25 cellular contexts compared by ENCODE assay signal in genomic region chr11:74933765-74934164, GRCh38. TPM values are rescaled to one million over a fixed set of nuclear protein-coding genes. Genes with fewer than 3 reads are reported as not detected.
DNase-seq lines count a peak whose midpoint lies in the region; ATAC-seq, FAIRE-seq and TF ChIP-seq lines count a peak whose summit lies in the region.
"Had no signal": no experiment of that assay in that cellular context is flagged by ENCODE, and none has a peak within 500 bp of the region (broad histone marks: within the 10 kb centered on the region; RNA-seq: fewer than 3 reads in every experiment).

No MANE protein-coding gene starts in this region.

- peak overlapping the region; percentile 42 for H2BK5ac ChIP-seq in IMR-90 (ENCODE audit: low read depth, low read length, poor library complexity, severe bottlenecking)

- peaks cover 50% of the 10 kb centered on the region for H3K36me3 Mint-ChIP-seq in activated T-cell treated with anti-CD3 and anti-CD28 coated beads, Interleukin-2, amount 50 U/mL, for 24 hours (ENCODE audit: low read depth)
- H3K36me3 Mint-ChIP-seq in activated T-cell treated with anti-CD3 and anti-CD28 coated beads, Interleukin-2, amount 50 U/mL, for 72 hours (ENCODE audit: insufficient read depth in 2 of 2) = peaks cover 0 to 3% of the 10 kb centered on the region in 2 donors
- H3K36me3 Mint-ChIP-seq in HFFc6 (ENCODE audit: low read depth) = peaks cover 37% of the 10 kb centered on the region
- peaks cover 7% of the 10 kb centered on the region for H3K36me3 Mint-ChIP-seq in progenitor cell of endocrine pancreas (ENCODE audit: insufficient read depth)

- no peak for ATAC-seq in activated T-cell treated with anti-CD3 and anti-CD28 coated beads, Interleukin-2, amount 50 U/mL, for 72 hours (replicated peaks in 1 of 2)
- ATAC-seq in IMR-90 (ENCODE audit: low read depth) (no peak), K562 (no peak), GM18498 (IDR thresholded peaks at IDR 0.05; ENCODE audit: unreplicated experiment) (no peak), GM18861 (IDR thresholded peaks at IDR 0.05; ENCODE audit: unreplicated experiment) (no peak)
- ATAC-seq: GM23338 had no signal

- H3K27me3 ChIP-seq in IMR-90 (ENCODE audit: control insufficient read depth, insufficient read depth, low read length) (no peaks in the 10 kb centered on the region), K562 (ENCODE audit: control insufficient read depth in 2 of 2, insufficient read depth in 2 of 2, low read length in 2 of 2) (no peaks in the 10 kb centered on the region)
- H3K27me3 ChIP-seq: BE2C had no signal

- H3K4me1 ChIP-seq in IMR-90 (ENCODE audit: control insufficient read depth, insufficient read depth, low read length) = peaks cover 11% of the 10 kb centered on the region
- H3K4me1 ChIP-seq in K562 (replicated peaks in 1 of 2; ENCODE audit: control insufficient read depth in 2 of 2, insufficient read depth in 2 of 2, low read length in 2 of 2) = peaks cover 0 to 13% of the 10 kb centered on the region in 2 experiments; a peak in 2 of 5 replicates

- H4K91ac ChIP-seq in IMR-90 (ENCODE audit: insufficient read depth, low read depth, low read length) = no peak overlapping the region

- no peak for FAIRE-seq in K562 (lab: Jason Lieb, UNC)
- FAIRE-seq: A204.1, GM12891, GM18507, H54 had no signal

- H3K36me3 ChIP-seq in IMR-90 (ENCODE audit: control insufficient read depth, insufficient read depth, low read length) (peaks cover 11% of the 10 kb centered on the region), K562 (ENCODE audit: control insufficient read depth, insufficient read depth, low read length) (peaks cover 83% of the 10 kb centered on the region)

- H3K27ac ChIP-seq in IMR-90 (ENCODE audit: insufficient read depth, low read length) = no peak overlapping the region
- no peak overlapping the region for H3K27ac ChIP-seq in K562 (ENCODE audit: extremely low read depth, low read depth, low read length)
- H3K27ac ChIP-seq: HL-60 had no signal

- H3K79me2 ChIP-seq in K562 (ENCODE audit: control insufficient read depth, insufficient read depth, low read length) = no peaks in the 10 kb centered on the region

- H3K4me1 Mint-ChIP-seq in activated T-cell treated with anti-CD3 and anti-CD28 coated beads, Interleukin-2, amount 50 U/mL, for 24 hours (ENCODE audit: low read depth) = peaks cover 18% of the 10 kb centered on the region
- H3K4me1 Mint-ChIP-seq in activated T-cell treated with anti-CD3 and anti-CD28 coated beads, Interleukin-2, amount 50 U/mL, for 72 hours (ENCODE audit: low read depth) = peaks cover 18% of the 10 kb centered on the region
- H3K4me1 Mint-ChIP-seq in HFFc6 (ENCODE audit: low read depth) (peaks cover 36% of the 10 kb centered on the region), progenitor cell of endocrine pancreas (ENCODE audit: low read depth) (no peaks in the 10 kb centered on the region)
- H3K4me1 Mint-ChIP-seq: CD4-positive, CD25-positive, alpha-beta regulatory T cell; GM23338 had no signal

- H3K4me2 ChIP-seq in IMR-90 (ENCODE audit: low read depth, low read length) = no peak overlapping the region
- H3K4me2 ChIP-seq in K562 (ENCODE audit: insufficient read depth, low read length) = no peak overlapping the region
- H3K4me2 ChIP-seq: GM23338 had no signal

- TF ChIP-seq EP300 in K562 (IDR thresholded peaks at IDR 0.05; ENCODE audit: low read length) = no peak

- H3K27ac Mint-ChIP-seq in activated T-cell treated with anti-CD3 and anti-CD28 coated beads, Interleukin-2, amount 50 U/mL, for 24 hours = peak overlapping the region; percentile 85
- no peak overlapping the region for H3K27ac Mint-ChIP-seq in activated T-cell treated with anti-CD3 and anti-CD28 coated beads, Interleukin-2, amount 50 U/mL, for 72 hours
- H3K27ac Mint-ChIP-seq in HFFc6 = peak overlapping the region; percentile 50; the same call in 1 of the 2 replicates
- no peak overlapping the region for H3K27ac Mint-ChIP-seq in progenitor cell of endocrine pancreas
- H3K27ac Mint-ChIP-seq: CD4-positive, CD25-positive, alpha-beta regulatory T cell; CD8-positive, alpha-beta memory T cell; GM23338 had no signal

- no peak overlapping the region for H2AK9ac ChIP-seq in IMR-90 (replicated peaks; ENCODE audit: low read depth, low read length, poor library complexity)

- BruUV-seq in IMR-90 (replicated peaks; lab: Mats Ljungman, UMichigan) (no TSS peak), K562 (replicated peaks; lab: Mats Ljungman, UMichigan) (no TSS peak)

- H4K20me1 ChIP-seq in IMR-90 (ENCODE audit: insufficient read depth, low read length) (no peaks in the 10 kb centered on the region), K562 (replicated peaks; ENCODE audit: control insufficient read depth, insufficient read depth, low read length) (0 out of 2 replicates have a peak, but pooled peaks cover 5% of the 10 kb centered on the region)

- TF ChIP-seq CTCF in HFFc6 (IDR thresholded peaks at IDR 0.05) (no peak), IMR-90 (conservative IDR thresholded peaks at IDR 0.05; ENCODE audit: low read depth, low read length) (no peak), K562 (IDR thresholded peaks at IDR 0.05 in 2 of 3, conservative IDR thresholded peaks at IDR 0.05 in 1 of 3; ENCODE audit: insufficient read depth in 2 of 3, low read depth in 1 of 3, low read length in 3 of 3) (no peak), progenitor cell of endocrine pancreas (IDR thresholded peaks at IDR 0.05; ENCODE audit: unreplicated experiment) (no peak)

- TF ChIP-seq POLR2A in IMR-90 (IDR thresholded peaks at IDR 0.05; ENCODE audit: low read depth, low read length) = no peak
- TF ChIP-seq POLR2A in K562 (conservative IDR thresholded peaks at IDR 0.05) = no peak

- no peak for DNase-seq in activated T-cell treated with anti-CD3 and anti-CD28 coated beads, Interleukin-2, amount 50 U/mL, for 24 hours
- no peak for DNase-seq in activated T-cell treated with anti-CD3 and anti-CD28 coated beads, Interleukin-2, amount 50 U/mL, for 72 hours
- DNase-seq in HFFc6 (no peak), IMR-90 (no peak), K562 (ENCODE audit: extremely low read depth in 1 of 4, low spot score in 3 of 4) (no peak), progenitor cell of endocrine pancreas (ENCODE audit: low spot score, unreplicated experiment) (no peak)
- DNase-seq: ACHN; BE2C; C1 segment of cervical spinal cord; CD4-positive, CD25-positive, alpha-beta regulatory T cell; CD8-positive, alpha-beta memory T cell; COR-L47; DMS 273 treated with DMSO at 0.1 percent for 48 hours; DMS53; DND-41; EL; HCEC 1CT had no signal

- no peak overlapping the region for H3K4me3 ChIP-seq in IMR-90 (ENCODE audit: insufficient read depth, low read depth, low read length)
- no peak overlapping the region for H3K4me3 ChIP-seq in K562
- H3K4me3 ChIP-seq: GM23338 had no signal

- H3K9me3 ChIP-seq in IMR-90 (ENCODE audit: control insufficient read depth, insufficient read depth, low read length) (no peaks in the 10 kb centered on the region), K562 (replicated peaks; ENCODE audit: control insufficient read depth, insufficient read depth, low read depth, low read length) (no peaks in the 10 kb centered on the region)
- H3K9me3 ChIP-seq: BE2C had no signal

- H3K27me3 Mint-ChIP-seq in activated T-cell treated with anti-CD3 and anti-CD28 coated beads, Interleukin-2, amount 50 U/mL, for 24 hours = no peaks in the 10 kb centered on the region
- H3K27me3 Mint-ChIP-seq in activated T-cell treated with anti-CD3 and anti-CD28 coated beads, Interleukin-2, amount 50 U/mL, for 72 hours (ENCODE audit: low read depth) = no peaks in the 10 kb centered on the region
- H3K27me3 Mint-ChIP-seq in HFFc6 (ENCODE audit: insufficient read depth) (no peaks in the 10 kb centered on the region; the same call in 1 of the 2 replicates), progenitor cell of endocrine pancreas (no peaks in the 10 kb centered on the region)
- H3K27me3 Mint-ChIP-seq: CD4-positive, CD25-positive, alpha-beta regulatory T cell; CD8-positive, alpha-beta memory T cell had no signal

- peak overlapping the region in 1 of 2 experiments; percentile 37; a peak in 1 of 4 replicates for H4K8ac ChIP-seq in IMR-90 (ENCODE audit: low read depth in 2 of 2, low read length in 2 of 2)

- peak overlapping the region; percentile 71; the same call in 1 of the 2 replicates for H2AK5ac ChIP-seq in IMR-90 (ENCODE audit: low read depth, low read length)

- H3K9ac ChIP-seq in IMR-90 (ENCODE audit: low read depth, low read length) = no peak overlapping the region
- no peak overlapping the region for H3K9ac ChIP-seq in K562 (ENCODE audit: insufficient read depth in 1 of 2, low read depth in 2 of 2, low read length in 2 of 2)

- no peak overlapping the region for H3K14ac ChIP-seq in IMR-90 (replicated peaks; ENCODE audit: low read depth, low read length)

- peak overlapping the region; percentile 17; the same call in 1 of the 2 replicates for H2BK20ac ChIP-seq in IMR-90 (ENCODE audit: low read depth, low read length)

- peak overlapping the region; percentile 52; the same call in 1 of the 2 replicates for H2BK120ac ChIP-seq in IMR-90 (ENCODE audit: low read depth, low read length)

- no peak overlapping the region for H3K18ac ChIP-seq in IMR-90 (ENCODE audit: low read depth, low read length)

- H3K9me3 Mint-ChIP-seq in activated T-cell treated with anti-CD3 and anti-CD28 coated beads, Interleukin-2, amount 50 U/mL, for 24 hours = no peaks in the 10 kb centered on the region
- H3K9me3 Mint-ChIP-seq in activated T-cell treated with anti-CD3 and anti-CD28 coated beads, Interleukin-2, amount 50 U/mL, for 72 hours = no peaks in the 10 kb centered on the region
- H3K9me3 Mint-ChIP-seq in HFFc6 (no peaks in the 10 kb centered on the region), progenitor cell of endocrine pancreas (ENCODE audit: low read depth) (no peaks in the 10 kb centered on the region)
- H3K9me3 Mint-ChIP-seq: CD4-positive, CD25-positive, alpha-beta regulatory T cell; CD8-positive, alpha-beta memory T cell; GM23338 had no signal

- in situ Hi-C loops in IMR-90 (cut with MboI; ENCODE audit: low sequenced_read_pairs) (no loop called here), K562 (cut with MboI) (no loop called here)

- H3K4ac ChIP-seq in IMR-90 (ENCODE audit: low read depth, low read length) = peak overlapping the region; percentile 56

- H3K56ac ChIP-seq in IMR-90 (ENCODE audit: extremely low read depth, insufficient read depth, low read length) = no peak overlapping the region

- TF ChIP-seq RAD21 in IMR-90 (IDR thresholded peaks at IDR 0.05; ENCODE audit: low read length) (no peak), K562 (CRISPR knock-in tag; conservative IDR thresholded peaks at IDR 0.05 in 1 of 2, IDR thresholded peaks at IDR 0.05 in 1 of 2) (no peak)

- intact Hi-C loops in IMR-90 (cut with micrococcal nuclease) (no loop called here), K562 (cut with micrococcal nuclease) (no loop called here)

- H3K79me1 ChIP-seq in IMR-90 (ENCODE audit: low read depth in 1 of 2, low read length in 2 of 2) = peaks cover 0 to 19% of the 10 kb centered on the region in 2 experiments; a peak in 1 of 4 replicates

- dilution Hi-C loops in IMR-90 (cut with HindIII; ENCODE audit: low sequenced_read_pairs, unreplicated experiment) = no loop called here

- POLR2A ChIA-PET in IMR-90 (lab: Charles Lee; ENCODE audit: unreplicated experiment) (no interaction called here), K562 (lab: Yijun Ruan, JAX) (interaction anchor here (0.6 to 0.7 kb wide), 2 partner anchors 8 to 15 kb away, joined by 3 to 4 read pairs; partner anchors contain the start of genes SPCS2 and XRRA1)

- no peak overlapping the region for H2BK15ac ChIP-seq in IMR-90 (ENCODE audit: low read depth, low read length)

- WGBS in IMR-90 (ENCODE audit: extremely low coverage in 2 of 2, insufficient read length in 1 of 2), 2 experiments = 100% methylated on average over 2 of the region's 2 CpGs; no CpG with 5 or more reads in 1 of the 2 experiments
- WGBS in K562 (ENCODE audit: insufficient coverage, low coverage, missing lambda C conversion rate) = 100% methylated on average over 2 of the region's 2 CpGs

- no peak overlapping the region for H4K5ac ChIP-seq in IMR-90 (ENCODE audit: low read depth, low read length)

- CTCF ChIA-PET in IMR-90 (lab: Yijun Ruan, JAX) (no interaction called here), K562 (lab: Yijun Ruan, JAX; ENCODE audit: low intra/inter-chr PET ratio) (no interaction called here)

- H2AFZ ChIP-seq in IMR-90 (replicated peaks; ENCODE audit: low read length, poor library complexity) (no peak overlapping the region), K562 (ENCODE audit: low read depth, low read length) (no peak overlapping the region)
- H2AFZ ChIP-seq: GM23338 had no signal

- H3K9me1 ChIP-seq in IMR-90 (ENCODE audit: insufficient read depth, low read length) = peaks cover 4% of the 10 kb centered on the region; the same call in 1 of the 2 replicates
- H3K9me1 ChIP-seq in K562 (ENCODE audit: control insufficient read depth, insufficient read depth, low read length) = no peaks in the 10 kb centered on the region

- no peak overlapping the region for H3K4me3 Mint-ChIP-seq in activated T-cell treated with anti-CD3 and anti-CD28 coated beads, Interleukin-2, amount 50 U/mL, for 24 hours
- H3K4me3 Mint-ChIP-seq in activated T-cell treated with anti-CD3 and anti-CD28 coated beads, Interleukin-2, amount 50 U/mL, for 72 hours = no peak overlapping the region
- no peak overlapping the region for H3K4me3 Mint-ChIP-seq in HFFc6
- no peak overlapping the region for H3K4me3 Mint-ChIP-seq in progenitor cell of endocrine pancreas (ENCODE audit: low read depth)
- H3K4me3 Mint-ChIP-seq: CD4-positive, CD25-positive, alpha-beta regulatory T cell; CD8-positive, alpha-beta memory T cell; GM23338 had no signal

- no peak overlapping the region for H3K23ac ChIP-seq in IMR-90 (ENCODE audit: low read depth, low read length)

RNA-seq across cellular contexts. Expression of gene XRRA1, which starts 15.1 kb away (rescaled TPM):
- 10 to 100 TPM; 15.4 to 22.6 TPM for total RNA-seq in activated T-cell treated with anti-CD3 and anti-CD28 coated beads, Interleukin-2, amount 50 U/mL, for 72 hours
- total RNA-seq in HFFc6 (2021; fragmentation: NEBNext Ultra II Directional; extraction: Animal tissue kit (Norgen Biotek cat#: 25700)) = 1 to 10 TPM; 5.4 to 7.0 (median 6.0) TPM
- total RNA-seq in IMR-90 (2012; rRNA removed) = 5.0 and 6.3 TPM in 2 replicates
- polyA plus RNA-seq in IMR-90 (2012; rRNA removed) = 4.5 and 5.4 TPM in 2 replicates
- polyA plus RNA-seq in IMR-90 (2012; cell fraction: cytosol; rRNA removed) = 2.7 and 4.3 TPM in 2 replicates
- 6.2 and 10.3 TPM in 2 replicates for polyA plus RNA-seq in IMR-90 (2012; cell fraction: nucleus; rRNA removed; ENCODE audit: low replicate concordance)
- 113 and 146 TPM in 2 replicates for total RNA-seq in K562 (2011; cell fraction: chromatin; rRNA removed; ENCODE audit: low replicate concordance)
- 45.7 and 54.9 TPM in 2 replicates for total RNA-seq in K562 (2011; cell fraction: nucleolus; rRNA removed)
- 74.1 and 109 TPM in 2 replicates for total RNA-seq in K562 (2011; cell fraction: nucleoplasm; rRNA removed)
- 18.3 and 20.1 TPM in 2 replicates for total RNA-seq in K562 (2014; rRNA removed)
- 12.8 and 15.9 TPM in 2 replicates for total RNA-seq in K562 (2014; rRNA removed; fragmentation: Illumina TruSeq; extraction: Trizol)
- 16.0 and 18.0 TPM in 2 replicates for total RNA-seq in K562 (2015; rRNA removed; fragmentation: Illumina TruSeq; extraction: Trizol)
- total RNA-seq in K562 (2021) = 20.6 and 22.5 TPM in 2 replicates
- 16.0 and 21.2 TPM in 2 replicates for polyA plus RNA-seq in K562 (2011; rRNA removed)
- polyA plus RNA-seq in K562 (2011; cell fraction: cytosol; rRNA removed) = 12.9 and 14.1 TPM in 2 replicates
- polyA plus RNA-seq in K562 (2011; cell fraction: nucleus; rRNA removed) = 24.3 and 38.6 TPM in 2 replicates
- polyA plus RNA-seq in K562 (2012) = 15.9 and 18.1 TPM in 2 replicates
- 17.1 and 18.0 TPM in 2 replicates for polyA plus RNA-seq in K562 (2014; fragmentation: Illumina TruSeq; extraction: Trizol)
- 1 to 10 TPM; 5.0 to 8.9 TPM for polyA plus RNA-seq in K562 (2014; fragmentation: Nextera tagmentation; extraction: Ambion mirVana)
- polyA plus RNA-seq in K562 (2014; rRNA removed) = 10.3 and 11.6 TPM in 2 replicates
- 30.6 and 35.3 TPM in 2 replicates for polyA minus RNA-seq in K562 (2011; rRNA and poly(A)+ RNA removed)
- 17.0 and 23.7 TPM in 2 replicates for polyA minus RNA-seq in K562 (2011; cell fraction: cytosol; rRNA and poly(A)+ RNA removed)
- 27.5 and 42.0 TPM in 2 replicates for polyA minus RNA-seq in K562 (2011; cell fraction: nucleus; rRNA and poly(A)+ RNA removed)
- 10.8 and 12.2 TPM in 2 replicates for total RNA-seq in progenitor cell of endocrine pancreas

RNA-seq across cellular contexts. Expression of gene SPCS2, which starts 15.3 kb away (rescaled TPM):
- 100 to 1,000 TPM; 154 to 160 TPM for total RNA-seq in activated T-cell treated with anti-CD3 and anti-CD28 coated beads, Interleukin-2, amount 50 U/mL, for 72 hours
- 100 to 1,000 TPM; 152 to 190 (median 168) TPM for total RNA-seq in HFFc6 (2021; fragmentation: NEBNext Ultra II Directional; extraction: Animal tissue kit (Norgen Biotek cat#: 25700))
- 13.3 and 15.4 TPM in 2 replicates for total RNA-seq in IMR-90 (2012; rRNA removed)
- 68.8 and 76.0 TPM in 2 replicates for polyA plus RNA-seq in IMR-90 (2012; rRNA removed)
- polyA plus RNA-seq in IMR-90 (2012; cell fraction: cytosol; rRNA removed) = 16.6 and 28.7 TPM in 2 replicates
- 1.7 and 11.0 TPM in 2 replicates for polyA plus RNA-seq in IMR-90 (2012; cell fraction: nucleus; rRNA removed; ENCODE audit: low replicate concordance)
- total RNA-seq in K562 (2011; cell fraction: chromatin; rRNA removed; ENCODE audit: low replicate concordance) = 48.6 and 86.8 TPM in 2 replicates
- 24.1 and 36.7 TPM in 2 replicates for total RNA-seq in K562 (2011; cell fraction: nucleolus; rRNA removed)
- total RNA-seq in K562 (2011; cell fraction: nucleoplasm; rRNA removed) = 85.9 and 113 TPM in 2 replicates
- 38.2 and 136 TPM in 2 replicates for total RNA-seq in K562 (2014; rRNA removed)
- 55.0 and 65.9 TPM in 2 replicates for total RNA-seq in K562 (2014; rRNA removed; fragmentation: Illumina TruSeq; extraction: Trizol)
- 63.2 and 75.5 TPM in 2 replicates for total RNA-seq in K562 (2015; rRNA removed; fragmentation: Illumina TruSeq; extraction: Trizol)
- 150 and 172 TPM in 2 replicates for total RNA-seq in K562 (2021)
- 148 and 250 TPM in 2 replicates for polyA plus RNA-seq in K562 (2011; rRNA removed)
- 42.4 and 102 TPM in 2 replicates for polyA plus RNA-seq in K562 (2011; cell fraction: cytosol; rRNA removed)
- polyA plus RNA-seq in K562 (2011; cell fraction: nucleus; rRNA removed) = 15.7 and 31.6 TPM in 2 replicates
- polyA plus RNA-seq in K562 (2012) = 161 and 178 TPM in 2 replicates
- polyA plus RNA-seq in K562 (2014; fragmentation: Illumina TruSeq; extraction: Trizol) = 126 and 193 TPM in 2 replicates
- polyA plus RNA-seq in K562 (2014; fragmentation: Nextera tagmentation; extraction: Ambion mirVana) = 100 to 1,000 TPM; 372 to 458 TPM
- 208 and 334 TPM in 2 replicates for polyA plus RNA-seq in K562 (2014; rRNA removed)
- polyA minus RNA-seq in K562 (2011; rRNA and poly(A)+ RNA removed) = 73.3 and 74.6 TPM in 2 replicates
- polyA minus RNA-seq in K562 (2011; cell fraction: cytosol; rRNA and poly(A)+ RNA removed) = 21.6 and 30.6 TPM in 2 replicates
- polyA minus RNA-seq in K562 (2011; cell fraction: nucleus; rRNA and poly(A)+ RNA removed) = 19.5 and 28.1 TPM in 2 replicates
- total RNA-seq in progenitor cell of endocrine pancreas = 179 and 194 TPM in 2 replicates

RNA-seq across cellular contexts. Expression of gene NEU3, which starts 55.0 kb away (rescaled TPM):
- total RNA-seq in activated T-cell treated with anti-CD3 and anti-CD28 coated beads, Interleukin-2, amount 50 U/mL, for 72 hours = 10 to 100 TPM; 15.7 to 16.9 TPM
- total RNA-seq in HFFc6 (2021; fragmentation: NEBNext Ultra II Directional; extraction: Animal tissue kit (Norgen Biotek cat#: 25700)) = 1 to 10 TPM; 7.6 to 8.9 (median 8.4) TPM
- total RNA-seq in IMR-90 (2012; rRNA removed) = 8.3 and 10.6 TPM in 2 replicates
- 5.1 and 5.5 TPM in 2 replicates for polyA plus RNA-seq in IMR-90 (2012; rRNA removed)
- polyA plus RNA-seq in IMR-90 (2012; cell fraction: cytosol; rRNA removed) = 2.8 and 3.4 TPM in 2 replicates
- 18.9 and 19.2 TPM in 2 replicates for polyA plus RNA-seq in IMR-90 (2012; cell fraction: nucleus; rRNA removed; ENCODE audit: low replicate concordance)
- 58.7 and 76.5 TPM in 2 replicates for total RNA-seq in K562 (2011; cell fraction: chromatin; rRNA removed; ENCODE audit: low replicate concordance)
- 46.5 and 50.9 TPM in 2 replicates for total RNA-seq in K562 (2011; cell fraction: nucleolus; rRNA removed)
- total RNA-seq in K562 (2011; cell fraction: nucleoplasm; rRNA removed) = 48.2 and 59.5 TPM in 2 replicates
- 35.0 and 36.7 TPM in 2 replicates for total RNA-seq in K562 (2014; rRNA removed)
- total RNA-seq in K562 (2014; rRNA removed; fragmentation: Illumina TruSeq; extraction: Trizol) = 28.3 and 31.1 TPM in 2 replicates
- 36.5 and 41.3 TPM in 2 replicates for total RNA-seq in K562 (2015; rRNA removed; fragmentation: Illumina TruSeq; extraction: Trizol)
- total RNA-seq in K562 (2021) = 32.6 and 33.6 TPM in 2 replicates
- 35.1 and 35.7 TPM in 2 replicates for polyA plus RNA-seq in K562 (2011; rRNA removed)
- 29.9 and 43.7 TPM in 2 replicates for polyA plus RNA-seq in K562 (2011; cell fraction: cytosol; rRNA removed)
- polyA plus RNA-seq in K562 (2011; cell fraction: nucleus; rRNA removed) = 46.4 and 57.9 TPM in 2 replicates
- polyA plus RNA-seq in K562 (2012) = 20.4 and 20.5 TPM in 2 replicates
- 27.9 and 28.6 TPM in 2 replicates for polyA plus RNA-seq in K562 (2014; fragmentation: Illumina TruSeq; extraction: Trizol)
- 1 to 10 TPM; 6.2 to 7.2 TPM for polyA plus RNA-seq in K562 (2014; fragmentation: Nextera tagmentation; extraction: Ambion mirVana)
- polyA plus RNA-seq in K562 (2014; rRNA removed) = 25.5 and 26.9 TPM in 2 replicates
- polyA minus RNA-seq in K562 (2011; rRNA and poly(A)+ RNA removed) = 51.0 and 55.8 TPM in 2 replicates
- polyA minus RNA-seq in K562 (2011; cell fraction: cytosol; rRNA and poly(A)+ RNA removed) = 32.6 and 35.1 TPM in 2 replicates
- 32.7 and 43.7 TPM in 2 replicates for polyA minus RNA-seq in K562 (2011; cell fraction: nucleus; rRNA and poly(A)+ RNA removed)
- total RNA-seq in progenitor cell of endocrine pancreas = 11.2 and 12.6 TPM in 2 replicates

Comparison
In these comparisons a context has a peak if more than half of its experiments do, and no peak if none do; other contexts are left out.
1. H3K27ac Mint-ChIP-seq: peak in activated T-cell treated with anti-CD3 and anti-CD28 coated beads, Interleukin-2, amount 50 U/mL, for 24 hours (single experiment) and HFFc6 (single experiment); none in activated T-cell treated with anti-CD3 and anti-CD28 coated beads, Interleukin-2, amount 50 U/mL, for 72 hours (single experiment) and progenitor cell of endocrine pancreas (single experiment).